ENCODE assay signal across 8 cellular contexts in the genomic region with DNA sequence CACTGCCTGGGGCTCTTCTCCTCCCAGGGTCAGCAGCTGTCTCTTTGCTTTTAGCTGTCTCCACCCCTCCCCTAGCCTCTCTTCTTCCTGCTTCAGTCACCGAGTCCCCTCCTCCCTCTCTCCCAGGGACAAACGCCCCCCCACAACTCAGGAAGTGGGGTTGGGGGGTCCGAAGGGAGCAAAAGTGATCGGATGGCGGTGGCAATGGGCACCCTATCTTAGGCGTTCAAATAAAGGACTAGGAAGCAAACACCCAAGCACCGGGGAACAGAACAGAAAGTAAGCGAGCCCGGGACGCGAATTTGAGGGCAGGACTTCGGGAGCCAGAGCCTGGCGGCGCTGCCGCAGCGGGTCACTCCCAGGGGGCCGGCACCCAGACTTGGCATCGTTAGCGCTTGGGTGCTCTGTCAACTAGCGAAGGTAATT. TPM values are rescaled to one million over a fixed set of nuclear protein-coding genes. Genes with fewer than 3 reads are reported as not detected.
DNase-seq lines count a peak whose midpoint lies in the region; ATAC-seq and TF ChIP-seq lines count a peak whose summit lies in the region.

No MANE protein-coding gene starts in this region.

- peak overlapping the region; percentile 75 for H3K4me3 ChIP-seq in CD8-positive, alpha-beta T cell (ENCODE audit: low read depth, low read length)

- H3K27ac Mint-ChIP-seq in CD8-positive, alpha-beta T cell: peak overlapping the region; percentile 88

- CTCF ChIA-PET in CD8-positive, alpha-beta T cell (lab: Charles Lee): interaction anchor here (1.3 to 2.5 kb wide), 3 partner anchors 41 to 91 kb away, joined by 5 to 7 read pairs (median 7); a partner anchor contains a TSS

- peak in 4 of 7 experiments; percentile 28 to 57 (median 37) for DNase-seq in CD8-positive, alpha-beta T cell
- DNase-seq in activated CD4-positive, alpha-beta T cell treated with anti-CD3 and anti-CD28 coated beads, Interleukin-2, amount 50 U/mL, for 4 hours: peak; percentile 14 to 22
- DNase-seq in epidermal melanocyte (ENCODE audit: insufficient read length, low spot score) (peak; percentile 61), myocyte (ENCODE audit: low read depth) (peak; percentile 71), cerebellar cortex (ENCODE audit: low spot score) (no peak), SIG-M5 (lab: John Stamatoyannopoulos, UW) (no peak)

- ATAC-seq in CD8-positive, alpha-beta T cell: no peak
- ATAC-seq in HG02623 (IDR thresholded peaks at IDR 0.05; ENCODE audit: unreplicated experiment): no peak

- no peak; the same call in 1 of the 2 replicates for TF ChIP-seq RAD21 in Ishikawa (IDR thresholded peaks at IDR 0.05; ENCODE audit: low read depth)

- H3K4me1 Mint-ChIP-seq in CD8-positive, alpha-beta T cell (ENCODE audit: low read depth): peaks cover 58% of the 10 kb centered on the region

- H3K27ac ChIP-seq in CD8-positive, alpha-beta T cell (ENCODE audit: low read depth, low read length): peak overlapping the region; percentile 48

- intact Hi-C loops in CD8-positive, alpha-beta T cell (cut with DNase I, micrococcal nuclease): loop anchor here in 1 of 2 experiments (5.0 kb wide), 2 partner anchors 763 to 1637 kb away; a partner anchor contains a TSS

- H3K27me3 ChIP-seq in CD8-positive, alpha-beta T cell (ENCODE audit: insufficient read depth, low read length): no peaks in the 10 kb centered on the region

- no peak for TF ChIP-seq CTCF in CD8-positive, alpha-beta T cell (IDR thresholded peaks at IDR 0.05)

- H3K9me3 Mint-ChIP-seq in CD8-positive, alpha-beta T cell: no peaks in the 10 kb centered on the region

- no peaks in the 10 kb centered on the region for H3K27me3 Mint-ChIP-seq in CD8-positive, alpha-beta T cell (ENCODE audit: low read depth)

- H3K4me3 Mint-ChIP-seq in CD8-positive, alpha-beta T cell: peak overlapping the region; percentile 90

- peaks cover 38% of the 10 kb centered on the region for H3K4me1 ChIP-seq in CD8-positive, alpha-beta T cell (ENCODE audit: insufficient read depth, low read length)

- POLR2A ChIA-PET in CD8-positive, alpha-beta T cell (lab: Charles Lee): interaction anchor here (1.1 to 2.2 kb wide), 7 partner anchors 12 to 168 kb away, joined by 3 to 18 read pairs (median 6); a partner anchor contains a TSS

- no peaks in the 10 kb centered on the region for H3K9me3 ChIP-seq in CD8-positive, alpha-beta T cell (ENCODE audit: low read length)

- TF ChIP-seq EP300 in Ishikawa (IDR thresholded peaks at IDR 0.05; ENCODE audit: borderline replicate concordance): no peak

- H3K36me3 Mint-ChIP-seq in CD8-positive, alpha-beta T cell: peaks cover 18% of the 10 kb centered on the region

- H3K36me3 ChIP-seq in CD8-positive, alpha-beta T cell (ENCODE audit: insufficient read depth, low read length): peaks cover 4% of the 10 kb centered on the region

TF ChIP-seq in Ishikawa, 13 proteins besides CTCF, POLR2A, EP300 and RAD21:
- TF ChIP-seq, protein P1, sequence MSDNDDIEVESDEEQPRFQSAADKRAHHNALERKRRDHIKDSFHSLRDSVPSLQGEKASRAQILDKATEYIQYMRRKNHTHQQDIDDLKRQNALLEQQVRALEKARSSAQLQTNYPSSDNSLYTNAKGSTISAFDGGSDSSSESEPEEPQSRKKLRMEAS (IDR thresholded peaks at IDR 0.05): 0 out of 2 replicates have a peak, but pooled peaks have one; percentile 42
- TF ChIP-seq, protein P2, sequence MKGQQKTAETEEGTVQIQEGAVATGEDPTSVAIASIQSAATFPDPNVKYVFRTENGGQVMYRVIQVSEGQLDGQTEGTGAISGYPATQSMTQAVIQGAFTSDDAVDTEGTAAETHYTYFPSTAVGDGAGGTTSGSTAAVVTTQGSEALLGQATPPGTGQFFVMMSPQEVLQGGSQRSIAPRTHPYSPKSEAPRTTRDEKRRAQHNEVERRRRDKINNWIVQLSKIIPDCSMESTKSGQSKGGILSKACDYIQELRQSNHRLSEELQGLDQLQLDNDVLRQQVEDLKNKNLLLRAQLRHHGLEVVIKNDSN (IDR thresholded peaks at IDR 0.05): no peak
- TF ChIP-seq TAF1 (IDR thresholded peaks at IDR 0.05; ENCODE audit: low read depth) (no peak), CREB1 (IDR thresholded peaks at IDR 0.05; ENCODE audit: low read depth) (no peak), ZBTB7A (IDR thresholded peaks at IDR 0.05; ENCODE audit: low read depth) (no peak; the same call in 1 of the 2 replicates), TEAD4 (IDR thresholded peaks at IDR 0.05) (no peak), TCF12 (IDR thresholded peaks at IDR 0.05; ENCODE audit: low read depth) (no peak), FOXM1 (IDR thresholded peaks at IDR 0.05; ENCODE audit: borderline replicate concordance, low read depth) (no peak), YY1 (IDR thresholded peaks at IDR 0.05; ENCODE audit: low read depth) (no peak), NFIC (IDR thresholded peaks at IDR 0.05) (0 out of 2 replicates have a peak, but pooled peaks have one; percentile 31)

RNA-seq across cellular contexts. Expression of a gene that starts 1.0 kb away (rescaled TPM):
- 10 to 100 TPM; 39.5 to 40.1 TPM for total RNA-seq in CD8-positive, alpha-beta T cell
- total RNA-seq in myocyte: 15.7 and 17.3 TPM in 2 replicates
- 87.4 TPM for polyA plus RNA-seq in myocyte (2012)

RNA-seq across cellular contexts. Expression of a gene that starts 40.1 kb away (rescaled TPM):
- 10 to 100 TPM; 44.8 to 46.5 TPM for total RNA-seq in CD8-positive, alpha-beta T cell
- 23.9 and 27.3 TPM in 2 replicates for total RNA-seq in myocyte
- 41.2 TPM for polyA plus RNA-seq in myocyte (2012)

Comparison
In these comparisons a context has a peak if more than half of its experiments do, and no peak if none do; other contexts are left out.
1. DNase-seq: peak in CD8-positive, alpha-beta T cell (4 of 7), activated CD4-positive, alpha-beta T cell treated with anti-CD3 and anti-CD28 coated beads, Interleukin-2, amount 50 U/mL, for 4 hours (2 of 2), epidermal melanocyte (single experiment) and myocyte (single experiment); none in cerebellar cortex (single experiment) and SIG-M5 (single experiment).